1 cellular context compared by ENCODE assay signal in the genomic region with DNA sequence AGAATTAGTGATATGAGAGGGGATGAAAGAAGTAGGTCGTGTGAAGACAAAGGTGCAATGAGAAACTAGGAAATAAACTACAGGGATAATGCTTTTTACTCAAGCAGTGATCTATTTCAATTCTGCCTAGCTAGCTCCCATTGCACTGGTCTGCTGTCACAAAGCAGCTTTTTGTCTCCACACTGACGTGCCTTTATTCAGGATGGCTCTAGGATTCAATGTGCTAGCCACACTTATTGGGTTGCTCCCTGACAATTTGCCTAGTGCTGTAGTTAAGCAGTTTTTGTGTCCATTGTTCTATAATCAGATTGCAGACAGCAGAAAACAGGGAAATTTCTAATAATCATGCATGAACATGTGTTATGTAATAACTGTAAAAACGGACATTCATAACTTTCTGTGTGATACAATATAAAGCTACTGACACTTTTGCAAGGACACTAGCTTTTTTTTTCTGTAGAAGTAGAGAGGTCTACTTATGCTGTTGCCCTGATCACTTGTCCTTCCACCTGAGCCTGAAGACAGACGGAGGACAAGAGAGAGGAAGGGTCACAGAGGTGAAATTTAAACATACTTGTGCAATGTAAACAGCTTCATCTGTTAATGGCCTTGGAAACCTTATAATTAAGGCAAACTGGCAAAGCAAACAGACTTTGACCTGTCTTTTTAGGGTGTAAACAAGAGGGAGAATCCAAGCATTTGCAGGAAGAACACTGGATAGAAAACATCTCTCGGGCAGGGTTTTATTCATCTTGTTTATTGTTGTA.
TF ChIP-seq lines count a peak whose summit lies in the region.

No MANE protein-coding gene starts in this region.

TF ChIP-seq in HepG2, 621 proteins besides CTCF, POLR2A, EP300 and RAD21 (continued from another document and continues in another):
- TF ChIP-seq TRAFD1 (CRISPR knock-in tag; IDR thresholded peaks at IDR 0.05; ENCODE audit: borderline replicate concordance), result no peak
- no peak for TF ChIP-seq TCF12 (IDR thresholded peaks at IDR 0.05)
- TF ChIP-seq TCF12 (CRISPR knock-in tag; IDR thresholded peaks at IDR 0.05), result no peak
- peak; percentile 87 for TF ChIP-seq FOXP4 (CRISPR knock-in tag; IDR thresholded peaks at IDR 0.05)
- TF ChIP-seq, protein P1, sequence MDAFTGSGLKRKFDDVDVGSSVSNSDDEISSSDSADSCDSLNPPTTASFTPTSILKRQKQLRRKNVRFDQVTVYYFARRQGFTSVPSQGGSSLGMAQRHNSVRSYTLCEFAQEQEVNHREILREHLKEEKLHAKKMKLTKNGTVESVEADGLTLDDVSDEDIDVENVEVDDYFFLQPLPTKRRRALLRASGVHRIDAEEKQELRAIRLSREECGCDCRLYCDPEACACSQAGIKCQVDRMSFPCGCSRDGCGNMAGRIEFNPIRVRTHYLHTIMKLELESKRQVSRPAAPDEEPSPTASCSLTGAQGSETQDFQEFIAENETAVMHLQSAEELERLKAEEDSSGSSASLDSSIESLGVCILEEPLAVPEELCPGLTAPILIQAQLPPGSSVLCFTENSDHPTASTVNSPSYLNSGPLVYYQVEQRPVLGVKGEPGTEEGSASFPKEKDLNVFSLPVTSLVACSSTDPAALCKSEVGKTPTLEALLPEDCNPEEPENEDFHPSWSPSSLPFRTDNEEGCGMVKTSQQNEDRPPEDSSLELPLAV (CRISPR knock-in tag; conservative IDR thresholded peaks at IDR 0.05; ENCODE audit: low read depth), result no peak
- TF ChIP-seq CHCHD3 (CRISPR knock-in tag; IDR thresholded peaks at IDR 0.05), result no peak
- no peak for TF ChIP-seq ZNF724P (CRISPR knock-in tag; IDR thresholded peaks at IDR 0.05; ENCODE audit: borderline replicate concordance)
- no peak for TF ChIP-seq FOXC1 (CRISPR knock-in tag; IDR thresholded peaks at IDR 0.05; ENCODE audit: borderline replicate concordance)
- TF ChIP-seq NR2C2 (CRISPR knock-in tag; IDR thresholded peaks at IDR 0.05; ENCODE audit: borderline replicate concordance), result no peak
- TF ChIP-seq, protein P2, sequence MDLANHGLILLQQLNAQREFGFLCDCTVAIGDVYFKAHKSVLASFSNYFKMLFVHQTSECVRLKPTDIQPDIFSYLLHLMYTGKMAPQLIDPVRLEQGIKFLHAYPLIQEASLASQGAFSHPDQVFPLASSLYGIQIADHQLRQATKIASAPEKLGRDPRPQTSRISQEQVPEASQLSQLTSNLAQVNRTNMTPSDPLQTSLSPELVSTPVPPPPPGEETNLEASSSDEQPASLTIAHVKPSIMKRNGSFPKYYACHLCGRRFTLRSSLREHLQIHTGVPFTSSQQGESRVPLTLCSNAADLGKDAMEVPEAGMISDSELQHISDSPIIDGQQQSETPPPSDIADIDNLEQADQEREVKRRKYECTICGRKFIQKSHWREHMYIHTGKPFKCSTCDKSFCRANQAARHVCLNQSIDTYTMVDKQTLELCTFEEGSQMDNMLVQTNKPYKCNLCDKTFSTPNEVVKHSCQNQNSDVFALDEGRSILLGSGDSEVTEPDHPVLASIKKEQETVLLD (CRISPR knock-in tag; IDR thresholded peaks at IDR 0.05; ENCODE audit: low read depth), result no peak
- no peak for TF ChIP-seq KDM3A (CRISPR knock-in tag; IDR thresholded peaks at IDR 0.05; ENCODE audit: low read depth)
- TF ChIP-seq MTF1 (CRISPR knock-in tag; IDR thresholded peaks at IDR 0.05), result no peak
- TF ChIP-seq, protein P3, sequence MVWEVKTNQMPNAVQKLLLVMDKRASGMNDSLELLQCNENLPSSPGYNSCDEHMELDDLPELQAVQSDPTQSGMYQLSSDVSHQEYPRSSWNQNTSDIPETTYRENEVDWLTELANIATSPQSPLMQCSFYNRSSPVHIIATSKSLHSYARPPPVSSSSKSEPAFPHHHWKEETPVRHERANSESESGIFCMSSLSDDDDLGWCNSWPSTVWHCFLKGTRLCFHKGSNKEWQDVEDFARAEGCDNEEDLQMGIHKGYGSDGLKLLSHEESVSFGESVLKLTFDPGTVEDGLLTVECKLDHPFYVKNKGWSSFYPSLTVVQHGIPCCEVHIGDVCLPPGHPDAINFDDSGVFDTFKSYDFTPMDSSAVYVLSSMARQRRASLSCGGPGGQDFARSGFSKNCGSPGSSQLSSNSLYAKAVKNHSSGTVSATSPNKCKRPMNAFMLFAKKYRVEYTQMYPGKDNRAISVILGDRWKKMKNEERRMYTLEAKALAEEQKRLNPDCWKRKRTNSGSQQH (CRISPR knock-in tag; IDR thresholded peaks at IDR 0.05; ENCODE audit: low read depth), result no peak
- TF ChIP-seq HNRNPH1 (optimal IDR thresholded peaks at IDR 0.05; ENCODE audit: low read depth, low read length), result no peak
- TF ChIP-seq ZNF136 (CRISPR knock-in tag; IDR thresholded peaks at IDR 0.05; ENCODE audit: low read depth), result 0 out of 2 replicates have a peak, but pooled peaks have one; percentile 39
- no peak for TF ChIP-seq AFF4 (CRISPR knock-in tag; IDR thresholded peaks at IDR 0.05)
- no peak for TF ChIP-seq ZNF614 (CRISPR knock-in tag; IDR thresholded peaks at IDR 0.05; ENCODE audit: borderline replicate concordance)
- TF ChIP-seq ZNF30 (CRISPR knock-in tag; IDR thresholded peaks at IDR 0.05), result no peak
- no peak for TF ChIP-seq TFDP2 (CRISPR knock-in tag; IDR thresholded peaks at IDR 0.05)
- no peak for TF ChIP-seq JUN (CRISPR knock-in tag; IDR thresholded peaks at IDR 0.05)
- TF ChIP-seq ZNF547 (CRISPR knock-in tag; IDR thresholded peaks at IDR 0.05), result no peak
- no peak for TF ChIP-seq KDM1A (CRISPR knock-in tag; IDR thresholded peaks at IDR 0.05)
- peak; percentile 90 for TF ChIP-seq FOXO1 (CRISPR knock-in tag; IDR thresholded peaks at IDR 0.05)
- no peak for TF ChIP-seq ZNF496 (CRISPR knock-in tag; IDR thresholded peaks at IDR 0.05; ENCODE audit: insufficient replicate concordance)
- TF ChIP-seq, protein P4, sequence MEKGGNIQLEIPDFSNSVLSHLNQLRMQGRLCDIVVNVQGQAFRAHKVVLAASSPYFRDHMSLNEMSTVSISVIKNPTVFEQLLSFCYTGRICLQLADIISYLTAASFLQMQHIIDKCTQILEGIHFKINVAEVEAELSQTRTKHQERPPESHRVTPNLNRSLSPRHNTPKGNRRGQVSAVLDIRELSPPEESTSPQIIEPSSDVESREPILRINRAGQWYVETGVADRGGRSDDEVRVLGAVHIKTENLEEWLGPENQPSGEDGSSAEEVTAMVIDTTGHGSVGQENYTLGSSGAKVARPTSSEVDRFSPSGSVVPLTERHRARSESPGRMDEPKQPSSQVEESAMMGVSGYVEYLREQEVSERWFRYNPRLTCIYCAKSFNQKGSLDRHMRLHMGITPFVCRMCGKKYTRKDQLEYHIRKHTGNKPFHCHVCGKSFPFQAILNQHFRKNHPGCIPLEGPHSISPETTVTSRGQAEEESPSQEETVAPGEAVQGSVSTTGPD (CRISPR knock-in tag; IDR thresholded peaks at IDR 0.05), result no peak
- no peak for TF ChIP-seq ZBTB1 (CRISPR knock-in tag; IDR thresholded peaks at IDR 0.05; ENCODE audit: borderline replicate concordance)
- TF ChIP-seq NFE2L2 (IDR thresholded peaks at IDR 0.05; ENCODE audit: low read length), result no peak
- no peak for TF ChIP-seq ZNF367 (CRISPR knock-in tag; IDR thresholded peaks at IDR 0.05; ENCODE audit: borderline replicate concordance)
- TF ChIP-seq REST (IDR thresholded peaks at IDR 0.05; ENCODE audit: borderline replicate concordance in 1 of 2, low read depth in 1 of 2, low read length in 2 of 2), result no peak
- TF ChIP-seq HDAC1 (CRISPR knock-in tag; IDR thresholded peaks at IDR 0.05), result no peak
- TF ChIP-seq PPARG (CRISPR knock-in tag; conservative IDR thresholded peaks at IDR 0.05), result no peak
- no peak for TF ChIP-seq NFKBIZ (CRISPR knock-in tag; IDR thresholded peaks at IDR 0.05)
- peak; percentile 68; the same call in 1 of the 2 replicates for TF ChIP-seq ISL2 (CRISPR knock-in tag; IDR thresholded peaks at IDR 0.05)
- no peak for TF ChIP-seq ZMAT5 (CRISPR knock-in tag; IDR thresholded peaks at IDR 0.05; ENCODE audit: borderline replicate concordance, low read depth)
